16 cellular contexts compared by ENCODE assay signal in genomic region chr5:59588922-59589321, GRCh38.
A peak's percentile ranks its signal among the peaks of the same experiment; 100 is the strongest.
DNase-seq lines count a peak whose midpoint lies in the region; FAIRE-seq and TF ChIP-seq lines count a peak whose summit lies in the region.
"Had no signal": no experiment of that assay in that cellular context is flagged by ENCODE, and none has a peak within 500 bp of the region (broad histone marks: within the 10 kb centered on the region; RNA-seq: fewer than 3 reads in every experiment).

No MANE protein-coding gene starts in this region.

- no peak overlapping the region for H3K4me3 Mint-ChIP-seq in MCF 10A (ENCODE audit: unreplicated experiment)
- H3K4me3 Mint-ChIP-seq: activated naive CD4-positive, alpha-beta T cell treated with anti-CD3 and anti-CD28 coated beads for 36 hours had no signal

- FAIRE-seq in keratinocyte (lab: Jason Lieb, UNC): peak; percentile 69

- H3K4me1 ChIP-seq in breast epithelium (no peaks in the 10 kb centered on the region), keratinocyte (ENCODE audit: control insufficient read depth, extremely low read depth, insufficient read depth, low read length) (peaks cover 32% of the 10 kb centered on the region)

- H3K9me3 ChIP-seq in breast epithelium (no peaks in the 10 kb centered on the region), keratinocyte (ENCODE audit: control insufficient read depth, low read depth, low read length) (no peaks in the 10 kb centered on the region)
- H3K9me3 ChIP-seq: neutrophil had no signal

- intact Hi-C loops in MCF 10A (cut with micrococcal nuclease) (no loop called here), breast epithelium (cut with DNase I; ENCODE audit: low total_unique reads) (no loop called here)

- no peaks in the 10 kb centered on the region for H3K79me2 ChIP-seq in keratinocyte (ENCODE audit: control insufficient read depth, insufficient read depth, low read length)

- H3K27ac ChIP-seq in breast epithelium (no peak overlapping the region), keratinocyte (ENCODE audit: control insufficient read depth, insufficient read depth, low read length) (no peak overlapping the region)
- H3K27ac ChIP-seq: neutrophil, SK-N-MC had no signal

- dilution Hi-C loops in keratinocyte (cut with MboI; ENCODE audit: extremely low pct_ligation_motif_present, low sequenced_read_pairs): no loop called here

- H3K4me2 ChIP-seq in keratinocyte (ENCODE audit: control insufficient read depth, extremely low read depth, insufficient read depth, low read depth, low read length): no peak overlapping the region

- H3K9ac ChIP-seq in keratinocyte (ENCODE audit: control insufficient read depth, extremely low read depth, insufficient read depth, low read length): no peak overlapping the region

- H3K27ac Mint-ChIP-seq in MCF 10A (ENCODE audit: low read depth, unreplicated experiment): no peak overlapping the region
- H3K27ac Mint-ChIP-seq: activated naive CD4-positive, alpha-beta T cell treated with anti-CD3 and anti-CD28 coated beads for 36 hours had no signal

- no peaks in the 10 kb centered on the region for H3K36me3 ChIP-seq in breast epithelium
- no peaks in the 10 kb centered on the region for H3K36me3 ChIP-seq in keratinocyte (ENCODE audit: control insufficient read depth in 2 of 2, extremely low read depth in 1 of 2, insufficient read depth in 2 of 2, low read length in 2 of 2)
- H3K36me3 ChIP-seq: neutrophil had no signal

- peaks cover 12% of the 10 kb centered on the region for H3K4me1 Mint-ChIP-seq in MCF 10A (ENCODE audit: insufficient read depth, unreplicated experiment)

- H3K27me3 Mint-ChIP-seq in MCF 10A (ENCODE audit: insufficient read depth, unreplicated experiment): no peaks in the 10 kb centered on the region

- TF ChIP-seq POLR2A in breast epithelium (IDR thresholded peaks at IDR 0.05): no peak

- H3K27me3 ChIP-seq in breast epithelium (no peaks in the 10 kb centered on the region), keratinocyte (ENCODE audit: control insufficient read depth, extremely low read depth, insufficient read depth, low read length) (no peaks in the 10 kb centered on the region)
- H3K27me3 ChIP-seq: neutrophil had no signal

- H3K9me3 Mint-ChIP-seq in MCF 10A (ENCODE audit: unreplicated experiment): no peaks in the 10 kb centered on the region
- H3K9me3 Mint-ChIP-seq: activated naive CD4-positive, alpha-beta T cell treated with anti-CD3 and anti-CD28 coated beads for 36 hours had no signal

- POLR2A ChIA-PET in MCF 10A (lab: Yijun Ruan, JAX): interaction anchor here (0.7 kb wide), 2 partner anchors 13 to 40 kb away, joined by 3 read pairs; no protein-coding TSS in a partner anchor

- DNase-seq in MCF 10A (ENCODE audit: unreplicated experiment) (peak; percentile 33), breast epithelium (ENCODE audit: low spot score in 2 of 2) (no peak), amniotic epithelial cell (ENCODE audit: low read depth) (peak; percentile 55), keratinocyte (ENCODE audit: low read depth, low spot score) (no peak), HK-2 (ENCODE audit: unreplicated experiment) (no peak), cerebellar cortex (ENCODE audit: low spot score) (no peak), midbrain (lab: John Stamatoyannopoulos, UW) (no peak)
- DNase-seq in activated naive CD4-positive, alpha-beta T cell treated with anti-CD3 and anti-CD28 coated beads, Interleukin-2, amount 50 U/mL, for 16 hours: no peak
- DNase-seq: activated naive CD4-positive, alpha-beta T cell treated with anti-CD3 and anti-CD28 coated beads for 36 hours; cerebellar nuclear complex; COR-L47; H7; hippocampal formation; NK-92 treated with Interleukin-12 subunit alpha and Interleukin-12 subunit beta, amount 100 ng/mL, for 24 hours had no signal

- H3K4me3 ChIP-seq in breast epithelium: no peak overlapping the region
- H3K4me3 ChIP-seq in keratinocyte (ENCODE audit: control insufficient read depth in 2 of 3, extremely low read depth in 1 of 3, insufficient read depth in 2 of 3, low read depth in 1 of 3, low read length in 3 of 3): no peak overlapping the region
- H3K4me3 ChIP-seq: SK-N-MC had no signal

- H3K9me1 ChIP-seq in keratinocyte (ENCODE audit: control insufficient read depth, extremely low read depth, insufficient read depth, low read length): no peaks in the 10 kb centered on the region

- H3K36me3 Mint-ChIP-seq in MCF 10A (ENCODE audit: insufficient read depth, unreplicated experiment): peaks cover 21% of the 10 kb centered on the region

- TF ChIP-seq CTCF in MCF 10A (IDR thresholded peaks at IDR 0.05; ENCODE audit: unreplicated experiment): no peak
- TF ChIP-seq CTCF in breast epithelium (IDR thresholded peaks at IDR 0.05): no peak
- TF ChIP-seq CTCF in keratinocyte (optimal IDR thresholded peaks at IDR 0.05 in 1 of 3, IDR thresholded peaks at IDR 0.05 in 1 of 3, conservative IDR thresholded peaks at IDR 0.05 in 1 of 3; ENCODE audit: extremely low read depth in 1 of 3, insufficient read depth in 2 of 3, low read length in 3 of 3): no peak

- CTCF ChIA-PET in MCF 10A (lab: Yijun Ruan, JAX): interaction anchor here (1.1 kb wide), 1 partner anchor 40 kb away, joined by 3 read pairs; no protein-coding TSS in a partner anchor

- BruUV-seq in MCF 10A (replicated peaks; lab: Mats Ljungman, UMichigan): no TSS peak

- no peak overlapping the region for H2AFZ ChIP-seq in keratinocyte (ENCODE audit: control insufficient read depth, low read length)

- no peaks in the 10 kb centered on the region for H4K20me1 ChIP-seq in keratinocyte (ENCODE audit: control insufficient read depth, extremely low read depth, insufficient read depth, low read length)

Comparison
In these comparisons a context has a peak if more than half of its experiments do, and no peak if none do; other contexts are left out.
1. DNase-seq: peak in MCF 10A (single experiment) and amniotic epithelial cell (single experiment); none in breast epithelium (0 of 2), keratinocyte (single experiment), HK-2 (single experiment), cerebellar cortex (single experiment), activated naive CD4-positive, alpha-beta T cell treated with anti-CD3 and anti-CD28 coated beads, Interleukin-2, amount 50 U/mL, for 16 hours (single experiment) and midbrain (single experiment).